ENCODE assay signal across 1 cellular context in genomic region chr17:59521465-59522126, GRCh38.
TF ChIP-seq lines count a peak whose summit lies in the region.

No MANE protein-coding gene starts in this region.

TF ChIP-seq in HepG2, 621 proteins besides CTCF, POLR2A, EP300 and RAD21 (continued from another document and continues in another):
- TF ChIP-seq PHF20 (CRISPR knock-in tag; IDR thresholded peaks at IDR 0.05): no peak
- no peak for TF ChIP-seq SOX6 (IDR thresholded peaks at IDR 0.05)
- peak; percentile 94 for TF ChIP-seq SOX6 (CRISPR knock-in tag; IDR thresholded peaks at IDR 0.05)
- peak; percentile 83 for TF ChIP-seq HNF1B (CRISPR knock-in tag; IDR thresholded peaks at IDR 0.05)
- peak; percentile 91 for TF ChIP-seq REPIN1 (CRISPR knock-in tag; IDR thresholded peaks at IDR 0.05; ENCODE audit: borderline replicate concordance, low read depth)
- TF ChIP-seq NCOR1 (IDR thresholded peaks at IDR 0.05; ENCODE audit: borderline replicate concordance, low read length): no peak
- TF ChIP-seq NBN (conservative IDR thresholded peaks at IDR 0.05): no peak
- TF ChIP-seq BORCS8-MEF2B (CRISPR knock-in tag; IDR thresholded peaks at IDR 0.05): peak; percentile 67
- TF ChIP-seq MAFK (conservative IDR thresholded peaks at IDR 0.05 in 1 of 2, IDR thresholded peaks at IDR 0.05 in 1 of 2; ENCODE audit: low read length in 2 of 2): peak; percentile 13 to 39; a peak in 2 of 4 replicates
- no peak for TF ChIP-seq ATF7 (IDR thresholded peaks at IDR 0.05)
- no peak for TF ChIP-seq ATF7 (CRISPR knock-in tag; IDR thresholded peaks at IDR 0.05)
- TF ChIP-seq PHF21A (CRISPR knock-in tag; IDR thresholded peaks at IDR 0.05): peak; percentile 62; the same call in 1 of the 2 replicates
- 0 out of 2 replicates have a peak, but pooled peaks have one; percentile 36 for TF ChIP-seq ELF1 (CRISPR knock-in tag; IDR thresholded peaks at IDR 0.05)
- TF ChIP-seq TGIF2 (CRISPR knock-in tag; IDR thresholded peaks at IDR 0.05): peak; percentile 29; the same call in 1 of the 2 replicates
- TF ChIP-seq ZKSCAN8 (CRISPR knock-in tag; IDR thresholded peaks at IDR 0.05; ENCODE audit: borderline replicate concordance): peak; percentile 78; the same call in 1 of the 2 replicates
- TF ChIP-seq SALL1 (CRISPR knock-in tag; IDR thresholded peaks at IDR 0.05): peak; percentile 91
- TF ChIP-seq AHDC1 (CRISPR knock-in tag; IDR thresholded peaks at IDR 0.05; ENCODE audit: borderline replicate concordance): peak; percentile 57; the same call in 1 of the 2 replicates
- no peak for TF ChIP-seq PRPF4 (IDR thresholded peaks at IDR 0.05; ENCODE audit: low read depth, low read length, poor library complexity, severe bottlenecking)
- peak; percentile 51; the same call in 1 of the 2 replicates for TF ChIP-seq ZSCAN31 (CRISPR knock-in tag; IDR thresholded peaks at IDR 0.05; ENCODE audit: low read depth)
- TF ChIP-seq ZNF24 (IDR thresholded peaks at IDR 0.05): 0 out of 2 replicates have a peak, but pooled peaks have one; percentile 32
- peak; percentile 72 for TF ChIP-seq ZNF781 (CRISPR knock-in tag; IDR thresholded peaks at IDR 0.05; ENCODE audit: borderline replicate concordance, not compliant biosample characterization)
- TF ChIP-seq MIER3 (CRISPR knock-in tag; IDR thresholded peaks at IDR 0.05; ENCODE audit: borderline replicate concordance): peak; percentile 70; the same call in 1 of the 2 replicates
- TF ChIP-seq SOX13 (IDR thresholded peaks at IDR 0.05): no peak
- TF ChIP-seq SOX13 (CRISPR knock-in tag; conservative IDR thresholded peaks at IDR 0.05 in 1 of 2, IDR thresholded peaks at IDR 0.05 in 1 of 2): peak in 1 of 2 experiments; percentile 62; a peak in 2 of 4 replicates
- TF ChIP-seq U2AF1 (optimal IDR thresholded peaks at IDR 0.05; ENCODE audit: low read depth, low read length): no peak
- TF ChIP-seq HNF4A (CRISPR knock-in tag; IDR thresholded peaks at IDR 0.05): peak; percentile 77
- TF ChIP-seq FOXO1 (CRISPR knock-in tag; IDR thresholded peaks at IDR 0.05): peak; percentile 79
- TF ChIP-seq ZBTB14 (CRISPR knock-in tag; IDR thresholded peaks at IDR 0.05): no peak
- peak; percentile 78 for TF ChIP-seq ARID3A (IDR thresholded peaks at IDR 0.05; ENCODE audit: low read depth, low read length)
- TF ChIP-seq ZNF234 (CRISPR knock-in tag; conservative IDR thresholded peaks at IDR 0.05): no peak
- TF ChIP-seq DMAP1 (CRISPR knock-in tag; IDR thresholded peaks at IDR 0.05): peak; percentile 18; the same call in 1 of the 2 replicates
- TF ChIP-seq ZBTB26 (CRISPR knock-in tag; IDR thresholded peaks at IDR 0.05; ENCODE audit: borderline replicate concordance): peak; percentile 45; the same call in 1 of the 2 replicates
- no peak for TF ChIP-seq ZNF333 (CRISPR knock-in tag; IDR thresholded peaks at IDR 0.05; ENCODE audit: borderline replicate concordance)
- TF ChIP-seq ZNF232 (CRISPR knock-in tag; IDR thresholded peaks at IDR 0.05; ENCODE audit: borderline replicate concordance): peak; percentile 56; the same call in 1 of the 2 replicates
- peak; percentile 77; the same call in 1 of the 2 replicates for TF ChIP-seq GATAD2A (CRISPR knock-in tag; IDR thresholded peaks at IDR 0.05)
- TF ChIP-seq NCOA2 (CRISPR knock-in tag; IDR thresholded peaks at IDR 0.05): no peak
- TF ChIP-seq RELA (CRISPR knock-in tag; IDR thresholded peaks at IDR 0.05): peak; percentile 15; the same call in 1 of the 2 replicates
- no peak for TF ChIP-seq JARID2 (CRISPR knock-in tag; IDR thresholded peaks at IDR 0.05; ENCODE audit: insufficient replicate concordance)
- TF ChIP-seq TEF (CRISPR knock-in tag; IDR thresholded peaks at IDR 0.05): no peak
- TF ChIP-seq ERF (CRISPR knock-in tag; IDR thresholded peaks at IDR 0.05): peak; percentile 47; the same call in 1 of the 2 replicates
- TF ChIP-seq TSC22D2 (CRISPR knock-in tag; IDR thresholded peaks at IDR 0.05; ENCODE audit: borderline replicate concordance): no peak
- TF ChIP-seq ZNF343 (CRISPR knock-in tag; IDR thresholded peaks at IDR 0.05): no peak
- no peak for TF ChIP-seq ZMAT5 (CRISPR knock-in tag; IDR thresholded peaks at IDR 0.05; ENCODE audit: borderline replicate concordance, low read depth)
- TF ChIP-seq TFDP1 (CRISPR knock-in tag; IDR thresholded peaks at IDR 0.05; ENCODE audit: borderline replicate concordance): no peak
- peak; percentile 81; the same call in 1 of the 2 replicates for TF ChIP-seq BRF2 (CRISPR knock-in tag; IDR thresholded peaks at IDR 0.05)
- TF ChIP-seq RAD51 (IDR thresholded peaks at IDR 0.05; ENCODE audit: borderline replicate concordance): no peak
- no peak for TF ChIP-seq ZNF597 (CRISPR knock-in tag; IDR thresholded peaks at IDR 0.05)
- TF ChIP-seq ZBTB2 (CRISPR knock-in tag; IDR thresholded peaks at IDR 0.05; ENCODE audit: low read depth): 0 out of 2 replicates have a peak, but pooled peaks have one; percentile 30
- TF ChIP-seq NR2C2 (CRISPR knock-in tag; IDR thresholded peaks at IDR 0.05; ENCODE audit: borderline replicate concordance): peak; percentile 55; the same call in 1 of the 2 replicates
- no peak for TF ChIP-seq ZNF317 (CRISPR knock-in tag; IDR thresholded peaks at IDR 0.05)
